Comparison of ENCODE assay signal across 21 cellular contexts in genomic region chr10:34256216-34256615, GRCh38.
"Had no signal": no experiment of that assay in that cellular context is flagged by ENCODE, and none has a peak within 500 bp of the region (broad histone marks: within the 10 kb centered on the region; RNA-seq: fewer than 3 reads in every experiment).

No MANE protein-coding gene starts in this region.

- H3K27ac ChIP-seq: coronary artery, prostate gland, sigmoid colon, stomach, thyroid gland, upper lobe of left lung had no signal

- H3K4me3 Mint-ChIP-seq: effector memory CD8-positive, alpha-beta T cell; immature natural killer cell; memory B cell; naive B cell; natural killer cell treated with Interleukin-12 subunit alpha and Interleukin-12 subunit beta and Interleukin-15 and Interleukin-18, amount 100 ng/mL, for 72 hours; stimulated activated effector memory CD8-positive, alpha-beta T cell treated with anti-CD3 and anti-CD28 coated beads, Interleukin-12 subunit alpha, Interleukin-12 subunit beta, amount 100 ng/mL, for 72 hours had no signal

- H3K9me3 ChIP-seq: prostate gland, sigmoid colon, stomach, thyroid gland, upper lobe of left lung had no signal

- H3K4me1 ChIP-seq: prostate gland had no signal

- DNase-seq: effector memory CD8-positive, alpha-beta T cell; hypothalamus; immature natural killer cell; islet precursor cell; kidney glomerular epithelial cell; naive B cell; nucleus accumbens; right cardiac atrium; sigmoid colon; stimulated activated CD4-positive, alpha-beta T cell treated with anti-CD3 and anti-CD28 coated beads, Interleukin-2, amount 100 ng/mL, for 24 hours; stimulated activated CD4-positive, alpha-beta T cell treated with anti-CD3 and anti-CD28 coated beads, Interleukin-4, amount 100 ng/mL, for 24 hours; stimulated activated naive CD4-positive, alpha-beta T cell treated with Interleukin-2 at 50 U/mL for 16 hours; stomach; thyroid gland had no signal

- H3K27me3 Mint-ChIP-seq: effector memory CD8-positive, alpha-beta T cell; memory B cell; naive B cell had no signal

- H3K36me3 Mint-ChIP-seq: immature natural killer cell; memory B cell; naive B cell; natural killer cell treated with Interleukin-12 subunit alpha and Interleukin-12 subunit beta and Interleukin-15 and Interleukin-18, amount 100 ng/mL, for 72 hours; stimulated activated effector memory CD8-positive, alpha-beta T cell treated with anti-CD3 and anti-CD28 coated beads, Interleukin-12 subunit alpha, Interleukin-12 subunit beta, amount 100 ng/mL, for 72 hours had no signal

- H3K4me3 ChIP-seq: coronary artery, lung, prostate gland, sigmoid colon, stomach, thyroid gland, upper lobe of left lung had no signal

- H3K4me1 Mint-ChIP-seq: immature natural killer cell; memory B cell; naive B cell; stimulated activated effector memory CD8-positive, alpha-beta T cell treated with anti-CD3 and anti-CD28 coated beads, Interleukin-12 subunit alpha, Interleukin-12 subunit beta, amount 100 ng/mL, for 72 hours had no signal

- H3K9me3 Mint-ChIP-seq: immature natural killer cell; memory B cell; natural killer cell treated with Interleukin-12 subunit alpha and Interleukin-12 subunit beta and Interleukin-15 and Interleukin-18, amount 100 ng/mL, for 72 hours; stimulated activated effector memory CD8-positive, alpha-beta T cell treated with anti-CD3 and anti-CD28 coated beads, Interleukin-12 subunit alpha, Interleukin-12 subunit beta, amount 100 ng/mL, for 72 hours had no signal

- H3K36me3 ChIP-seq: prostate gland, thyroid gland, upper lobe of left lung had no signal

- ATAC-seq: effector memory CD8-positive, alpha-beta T cell; natural killer cell treated with Interleukin-12 subunit alpha and Interleukin-12 subunit beta and Interleukin-15 and Interleukin-18, amount 100 ng/mL, for 72 hours; right cardiac atrium; stimulated activated effector memory CD8-positive, alpha-beta T cell treated with anti-CD3 and anti-CD28 coated beads, Interleukin-12 subunit alpha, Interleukin-12 subunit beta, amount 100 ng/mL, for 72 hours had no signal

- H3K27me3 ChIP-seq: sigmoid colon, stomach, thyroid gland had no signal

- H3K27ac Mint-ChIP-seq: effector memory CD8-positive, alpha-beta T cell; immature natural killer cell; memory B cell; naive B cell; natural killer cell treated with Interleukin-12 subunit alpha and Interleukin-12 subunit beta and Interleukin-15 and Interleukin-18, amount 100 ng/mL, for 72 hours; stimulated activated effector memory CD8-positive, alpha-beta T cell treated with anti-CD3 and anti-CD28 coated beads, Interleukin-12 subunit alpha, Interleukin-12 subunit beta, amount 100 ng/mL, for 72 hours had no signal
